ENCODE assay signal across 16 cellular contexts in the genomic region with DNA sequence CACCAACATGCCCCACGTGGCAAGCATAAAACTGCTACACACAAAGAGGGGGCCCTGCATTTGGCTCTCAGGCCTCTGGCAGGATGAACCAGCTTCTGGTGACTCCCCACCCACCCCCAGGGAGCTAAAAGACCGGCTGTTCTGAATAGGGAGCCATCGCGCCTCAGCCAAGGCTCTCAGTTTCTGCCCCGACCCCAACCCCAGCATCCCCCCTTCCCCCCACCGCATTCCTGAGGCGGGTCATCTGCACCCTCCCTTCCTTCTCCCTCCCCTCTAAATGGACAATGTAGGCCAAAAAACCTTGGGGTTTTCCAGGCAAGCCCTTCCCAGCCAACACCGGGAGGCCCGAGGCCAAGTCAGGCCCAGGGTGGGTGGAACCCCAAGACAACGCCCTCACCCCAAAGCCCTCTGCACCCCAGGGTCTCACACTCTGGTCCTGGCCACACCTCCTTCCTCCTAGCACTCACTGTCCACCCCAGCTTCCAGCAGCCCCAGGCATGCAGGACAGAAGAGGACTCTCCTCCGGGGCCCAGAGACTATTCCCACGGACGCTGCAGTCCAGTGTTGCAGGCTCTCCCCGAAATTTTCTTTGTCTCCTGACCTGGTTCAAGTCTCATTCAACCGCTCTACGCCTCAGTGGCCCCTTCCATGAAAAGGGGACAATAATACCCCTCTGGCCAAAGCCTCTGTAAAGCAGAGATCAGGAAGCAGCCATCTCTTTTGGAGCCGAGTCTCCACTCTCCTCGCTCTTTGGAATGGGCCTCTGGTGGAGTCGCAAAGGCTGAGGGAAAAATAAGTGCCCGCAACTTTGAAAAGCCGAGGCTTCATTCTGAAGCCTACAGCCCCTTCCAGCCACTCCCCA. TPM values are rescaled to one million over a fixed set of nuclear protein-coding genes. Genes with fewer than 3 reads are reported as not detected.
A peak's percentile ranks its signal among the peaks of the same experiment; 100 is the strongest.
DNase-seq lines count a peak whose midpoint lies in the region; ATAC-seq and TF ChIP-seq lines count a peak whose summit lies in the region.
"Had no signal": no experiment of that assay in that cellular context is flagged by ENCODE, and none has a peak within 500 bp of the region (broad histone marks: within the 10 kb centered on the region; RNA-seq: fewer than 3 reads in every experiment).

No MANE protein-coding gene starts in this region.

- no peak for TF ChIP-seq RAD21 in neural cell (conservative IDR thresholded peaks at IDR 0.05)

- H3K36me3 Mint-ChIP-seq in activated naive CD4-positive, alpha-beta T cell treated with anti-CD3 and anti-CD28 coated beads, Interleukin-2, amount 10 ng/mL, durations not matched to agents 7 days and 5 days, result peaks cover 6% of the 10 kb centered on the region
- peaks cover 6% of the 10 kb centered on the region for H3K36me3 Mint-ChIP-seq in activated CD4-positive, alpha-beta T cell treated with anti-CD3 and anti-CD28 coated beads, Interleukin-2, amount 10 ng/mL, durations not matched to agents 24 days and 14 days (ENCODE audit: low read depth)

- H3K36me3 ChIP-seq in neural cell (ENCODE audit: insufficient read depth, low read length) (no peaks in the 10 kb centered on the region), tibial artery (no peaks in the 10 kb centered on the region)
- H3K36me3 ChIP-seq: breast epithelium had no signal

- H2AFZ ChIP-seq in neural cell (ENCODE audit: low read depth, low read length), result no peak overlapping the region

- no peaks in the 10 kb centered on the region for H3K79me2 ChIP-seq in neural cell (replicated peaks; ENCODE audit: insufficient read depth, low read length)

- H3K4me1 ChIP-seq in tibial artery, result peaks cover 0 to 80% (median 68%) of the 10 kb centered on the region in 4 donors

- no peak overlapping the region for H3K27ac ChIP-seq in neural cell (ENCODE audit: low read length)
- peak overlapping the region; percentile 62 to 65 for H3K27ac ChIP-seq in tibial artery

- H4K20me1 ChIP-seq in neural cell (ENCODE audit: insufficient read depth), result no peaks in the 10 kb centered on the region

- no peaks in the 10 kb centered on the region for H3F3A ChIP-seq in neural cell (ENCODE audit: insufficient read depth, low read length, poor library complexity, severe bottlenecking)

- no peak overlapping the region for H3K4me2 ChIP-seq in neural cell (ENCODE audit: low read length)

- H3K9ac ChIP-seq in neural cell (ENCODE audit: low read length), result peak overlapping the region; percentile 20

- no peak overlapping the region for H3K4me3 ChIP-seq in neural cell (ENCODE audit: low read length)
- H3K4me3 ChIP-seq in tibial artery, result no peak overlapping the region

- H3K9me3 ChIP-seq in neural cell (ENCODE audit: low read length) (no peaks in the 10 kb centered on the region), tibial artery (no peaks in the 10 kb centered on the region)
- H3K9me3 ChIP-seq: breast epithelium had no signal

- CTCF ChIA-PET in activated naive CD4-positive, alpha-beta T cell treated with anti-CD3 and anti-CD28 coated beads, Interleukin-2, amount 10 ng/mL, durations not matched to agents 7 days and 5 days (lab: Charles Lee), result no interaction called here

- TF ChIP-seq EP300 in neural cell (conservative IDR thresholded peaks at IDR 0.05; ENCODE audit: poor library complexity, severe bottlenecking), result no peak

- ATAC-seq in HG03439 (IDR thresholded peaks at IDR 0.05; ENCODE audit: unreplicated experiment), result no peak

- H3K9me2 ChIP-seq in neural cell (ENCODE audit: insufficient read depth, low read length), result no peaks in the 10 kb centered on the region

- peak; percentile 8 for DNase-seq in activated naive CD4-positive, alpha-beta T cell treated with anti-CD3 and anti-CD28 coated beads, Interleukin-2, amount 10 ng/mL, durations not matched to agents 7 days and 5 days
- DNase-seq in activated naive CD4-positive, alpha-beta T cell treated with anti-CD3 and anti-CD28 coated beads, Interleukin-2, amount 50 U/mL, for 16 hours, result no peak
- peak; percentile 20 for DNase-seq in cerebellum (ENCODE audit: low spot score)
- DNase-seq in tibial artery, result peak in 1 of 2 donors; percentile 62
- no peak for DNase-seq in NCI-H2196 treated with DMSO at 0.1 percent for 48 hours (lab: John Stamatoyannopoulos, UW; ENCODE audit: unreplicated experiment)
- DNase-seq in activated CD4-positive, alpha-beta T cell treated with anti-CD3 and anti-CD28 coated beads, Interleukin-2, amount 10 ng/mL, durations not matched to agents 24 days and 14 days, result no peak
- DNase-seq: activated CD4-positive, alpha-beta T cell treated with anti-CD3 and anti-CD28 coated beads, Interleukin-2, amount 50 U/mL, for 1 hour; activated gamma-delta T cell treated with Interleukin-2 at 50 U/mL for 16 hours; effector memory CD4-positive, alpha-beta T cell; NCI-H2081 treated with DMSO at 0.1 percent for 48 hours; RPMI8226 had no signal

- peaks cover 16% of the 10 kb centered on the region for H3K4me1 Mint-ChIP-seq in activated naive CD4-positive, alpha-beta T cell treated with anti-CD3 and anti-CD28 coated beads, Interleukin-2, amount 10 ng/mL, durations not matched to agents 7 days and 5 days
- H3K4me1 Mint-ChIP-seq in activated CD4-positive, alpha-beta T cell treated with anti-CD3 and anti-CD28 coated beads, Interleukin-2, amount 10 ng/mL, durations not matched to agents 24 days and 14 days, result peaks cover 6% of the 10 kb centered on the region

- no peak overlapping the region for H3K4me3 Mint-ChIP-seq in activated naive CD4-positive, alpha-beta T cell treated with anti-CD3 and anti-CD28 coated beads, Interleukin-2, amount 10 ng/mL, durations not matched to agents 7 days and 5 days
- no peak overlapping the region for H3K4me3 Mint-ChIP-seq in activated CD4-positive, alpha-beta T cell treated with anti-CD3 and anti-CD28 coated beads, Interleukin-2, amount 10 ng/mL, durations not matched to agents 24 days and 14 days
- H3K4me3 Mint-ChIP-seq: T-helper 2 cell treated with Interferon-gamma antibody and Interleukin-4, amounts not matched to agents 5 μg/mL and 100 μg/mL, for 36 hours had no signal

- TF ChIP-seq CTCF in neural cell (IDR thresholded peaks at IDR 0.05; ENCODE audit: poor library complexity, severe bottlenecking) (no peak), tibial artery (IDR thresholded peaks at IDR 0.05) (no peak)

- no peaks in the 10 kb centered on the region for H3K9me3 Mint-ChIP-seq in activated naive CD4-positive, alpha-beta T cell treated with anti-CD3 and anti-CD28 coated beads, Interleukin-2, amount 10 ng/mL, durations not matched to agents 7 days and 5 days
- peaks cover 6% of the 10 kb centered on the region for H3K9me3 Mint-ChIP-seq in activated CD4-positive, alpha-beta T cell treated with anti-CD3 and anti-CD28 coated beads, Interleukin-2, amount 10 ng/mL, durations not matched to agents 24 days and 14 days
- H3K9me3 Mint-ChIP-seq: T-helper 2 cell treated with Interferon-gamma antibody and Interleukin-4, amounts not matched to agents 5 μg/mL and 100 μg/mL, for 36 hours had no signal

- intact Hi-C loops in tibial artery (cut with DNase I; ENCODE audit: low total_unique reads), result loop anchor here (5.0 to 10.0 kb wide), 2 partner anchors 265 to 447 kb away; no protein-coding TSS in a partner anchor
- intact Hi-C loops in activated CD4-positive, alpha-beta T cell treated with anti-CD3 and anti-CD28 coated beads, Interleukin-2, amount 10 ng/mL, durations not matched to agents 24 days and 14 days (cut with micrococcal nuclease), result loop anchor here (5.0 kb wide), 1 partner anchor 1255 kb away; no protein-coding TSS in a partner anchor

- no peak overlapping the region for H3K27ac Mint-ChIP-seq in activated naive CD4-positive, alpha-beta T cell treated with anti-CD3 and anti-CD28 coated beads, Interleukin-2, amount 10 ng/mL, durations not matched to agents 7 days and 5 days
- no peak overlapping the region for H3K27ac Mint-ChIP-seq in activated CD4-positive, alpha-beta T cell treated with anti-CD3 and anti-CD28 coated beads, Interleukin-2, amount 10 ng/mL, durations not matched to agents 24 days and 14 days
- H3K27ac Mint-ChIP-seq: progenitor cell of endocrine pancreas; T-helper 2 cell treated with Interferon-gamma antibody and Interleukin-4, amounts not matched to agents 5 μg/mL and 100 μg/mL, for 36 hours had no signal

- peaks cover 67% of the 10 kb centered on the region for H3K27me3 Mint-ChIP-seq in activated naive CD4-positive, alpha-beta T cell treated with anti-CD3 and anti-CD28 coated beads, Interleukin-2, amount 10 ng/mL, durations not matched to agents 7 days and 5 days
- H3K27me3 Mint-ChIP-seq in activated CD4-positive, alpha-beta T cell treated with anti-CD3 and anti-CD28 coated beads, Interleukin-2, amount 10 ng/mL, durations not matched to agents 24 days and 14 days, result peaks cover 38% of the 10 kb centered on the region

- H3K27me3 ChIP-seq in neural cell (ENCODE audit: insufficient read depth, low read depth, low read length) (peaks cover 62% of the 10 kb centered on the region), tibial artery (peaks cover 0 to 23% of the 10 kb centered on the region in 2 donors)

TF ChIP-seq in neural cell, 6 proteins besides CTCF, POLR2A, EP300 and RAD21 (continues in another document):
- TF ChIP-seq, protein P1, sequence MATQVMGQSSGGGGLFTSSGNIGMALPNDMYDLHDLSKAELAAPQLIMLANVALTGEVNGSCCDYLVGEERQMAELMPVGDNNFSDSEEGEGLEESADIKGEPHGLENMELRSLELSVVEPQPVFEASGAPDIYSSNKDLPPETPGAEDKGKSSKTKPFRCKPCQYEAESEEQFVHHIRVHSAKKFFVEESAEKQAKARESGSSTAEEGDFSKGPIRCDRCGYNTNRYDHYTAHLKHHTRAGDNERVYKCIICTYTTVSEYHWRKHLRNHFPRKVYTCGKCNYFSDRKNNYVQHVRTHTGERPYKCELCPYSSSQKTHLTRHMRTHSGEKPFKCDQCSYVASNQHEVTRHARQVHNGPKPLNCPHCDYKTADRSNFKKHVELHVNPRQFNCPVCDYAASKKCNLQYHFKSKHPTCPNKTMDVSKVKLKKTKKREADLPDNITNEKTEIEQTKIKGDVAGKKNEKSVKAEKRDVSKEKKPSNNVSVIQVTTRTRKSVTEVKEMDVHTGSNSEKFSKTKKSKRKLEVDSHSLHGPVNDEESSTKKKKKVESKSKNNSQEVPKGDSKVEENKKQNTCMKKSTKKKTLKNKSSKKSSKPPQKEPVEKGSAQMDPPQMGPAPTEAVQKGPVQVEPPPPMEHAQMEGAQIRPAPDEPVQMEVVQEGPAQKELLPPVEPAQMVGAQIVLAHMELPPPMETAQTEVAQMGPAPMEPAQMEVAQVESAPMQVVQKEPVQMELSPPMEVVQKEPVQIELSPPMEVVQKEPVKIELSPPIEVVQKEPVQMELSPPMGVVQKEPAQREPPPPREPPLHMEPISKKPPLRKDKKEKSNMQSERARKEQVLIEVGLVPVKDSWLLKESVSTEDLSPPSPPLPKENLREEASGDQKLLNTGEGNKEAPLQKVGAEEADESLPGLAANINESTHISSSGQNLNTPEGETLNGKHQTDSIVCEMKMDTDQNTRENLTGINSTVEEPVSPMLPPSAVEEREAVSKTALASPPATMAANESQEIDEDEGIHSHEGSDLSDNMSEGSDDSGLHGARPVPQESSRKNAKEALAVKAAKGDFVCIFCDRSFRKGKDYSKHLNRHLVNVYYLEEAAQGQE (IDR thresholded peaks at IDR 0.05; ENCODE audit: borderline replicate concordance), result no peak
- TF ChIP-seq SMC3 (conservative IDR thresholded peaks at IDR 0.05; ENCODE audit: poor library complexity), result no peak

RNA-seq across cellular contexts. Expression of gene CYP26B1, which starts 5.5 kb away (rescaled TPM):
- 47.5 TPM for total RNA-seq in cerebellum
- polyA plus RNA-seq in neural cell, result 0.56 and 0.83 TPM in 2 replicates
- 1.5 and 2.2 TPM in 2 replicates for polyA minus RNA-seq in neural cell
- not detected in 2 replicates for total RNA-seq in activated CD4-positive, alpha-beta T cell treated with anti-CD3 and anti-CD28 coated beads, Interleukin-2, amount 10 ng/mL, durations not matched to agents 24 days and 14 days

Comparison
In these comparisons a context has a peak if more than half of its experiments do, and no peak if none do; other contexts are left out.
1. DNase-seq: peak in activated naive CD4-positive, alpha-beta T cell treated with anti-CD3 and anti-CD28 coated beads, Interleukin-2, amount 10 ng/mL, durations not matched to agents 7 days and 5 days (single experiment) and cerebellum (single experiment); none in activated naive CD4-positive, alpha-beta T cell treated with anti-CD3 and anti-CD28 coated beads, Interleukin-2, amount 50 U/mL, for 16 hours (single experiment), NCI-H2196 treated with DMSO at 0.1 percent for 48 hours (single experiment) and activated CD4-positive, alpha-beta T cell treated with anti-CD3 and anti-CD28 coated beads, Interleukin-2, amount 10 ng/mL, durations not matched to agents 24 days and 14 days (single experiment).
2. RNA of gene CYP26B1, which starts 5.5 kb away (total RNA-seq): 47.5 TPM in cerebellum (single experiment); not detected in activated CD4-positive, alpha-beta T cell treated with anti-CD3 and anti-CD28 coated beads, Interleukin-2, amount 10 ng/mL, durations not matched to agents 24 days and 14 days; every median in the first group is over 10 times any median in the second.